Comparison of ENCODE assay signal across 21 cellular contexts in genomic region chr7:16061630-16062029, GRCh38.
A peak's percentile ranks its signal among the peaks of the same experiment; 100 is the strongest.
DNase-seq lines count a peak whose midpoint lies in the region; ATAC-seq and TF ChIP-seq lines count a peak whose summit lies in the region.
"Had no signal": no experiment of that assay in that cellular context is flagged by ENCODE, and none has a peak within 500 bp of the region (broad histone marks: within the 10 kb centered on the region; RNA-seq: fewer than 3 reads in every experiment).

No MANE protein-coding gene starts in this region.

- H2BK120ac ChIP-seq in mesenchymal stem cell (ENCODE audit: low read depth, low read length), result no peak overlapping the region

- H2AFZ ChIP-seq in mesenchymal stem cell (ENCODE audit: low read depth, low read length), result no peak overlapping the region
- H2AFZ ChIP-seq: GM23338 had no signal

- peak overlapping the region; percentile 53 for H3K27ac Mint-ChIP-seq in T-helper 17 cell
- no peak overlapping the region for H3K27ac Mint-ChIP-seq in stimulated activated effector memory CD8-positive, alpha-beta T cell treated with anti-CD3 and anti-CD28 coated beads, Interleukin-12 subunit alpha, Interleukin-12 subunit beta, amount 100 ng/mL, for 72 hours
- H3K27ac Mint-ChIP-seq: activated CD4-positive, alpha-beta T cell treated with anti-CD3 and anti-CD28 coated beads, Interleukin-2, amount 10 ng/mL, durations not matched to agents 24 days and 14 days; CD14-positive monocyte; GM23338; progenitor cell of endocrine pancreas; T-cell had no signal

- H3K14ac ChIP-seq in mesenchymal stem cell (ENCODE audit: low read length in 2 of 2), result no peak overlapping the region

- H3K36me3 ChIP-seq in heart right ventricle (no peaks in the 10 kb centered on the region), mesenchymal stem cell (ENCODE audit: control insufficient read depth in 1 of 2, insufficient read depth in 2 of 2, low read depth in 1 of 2, low read length in 2 of 2) (no peaks in the 10 kb centered on the region), tibial nerve (no peaks in the 10 kb centered on the region)
- H3K36me3 ChIP-seq: spleen had no signal

- H3K4me3 ChIP-seq in heart right ventricle (peak overlapping the region in 1 of 10 donors; percentile 16), mesenchymal stem cell (ENCODE audit: insufficient read depth in 1 of 2, low read depth in 1 of 2, low read length in 2 of 2) (no peak overlapping the region), tibial nerve (no peak overlapping the region)
- H3K4me3 ChIP-seq: dorsolateral prefrontal cortex, GM23338, spleen had no signal

- H2BK12ac ChIP-seq in mesenchymal stem cell (ENCODE audit: low read length in 2 of 2), result peak overlapping the region in 1 of 2 experiments; percentile 88

- no peaks in the 10 kb centered on the region for H3K27me3 Mint-ChIP-seq in T-helper 17 cell
- H3K27me3 Mint-ChIP-seq: activated CD4-positive, alpha-beta T cell treated with anti-CD3 and anti-CD28 coated beads, Interleukin-2, amount 10 ng/mL, durations not matched to agents 24 days and 14 days; progenitor cell of endocrine pancreas had no signal

- H4K91ac ChIP-seq in mesenchymal stem cell (ENCODE audit: low read length), result no peak overlapping the region

- H3K27ac ChIP-seq in heart right ventricle (peak overlapping the region; percentile 18 to 89 (median 79)), mesenchymal stem cell (ENCODE audit: low read length, poor library complexity, severe bottlenecking) (no peak overlapping the region), tibial nerve (peak overlapping the region in 3 of 4 donors; percentile 50 to 86 (median 63))
- H3K27ac ChIP-seq: dorsolateral prefrontal cortex had no signal

- H3K27me3 ChIP-seq in heart right ventricle (no peaks in the 10 kb centered on the region), mesenchymal stem cell (ENCODE audit: control insufficient read depth in 1 of 2, insufficient read depth in 1 of 2, low read length in 2 of 2) (no peaks in the 10 kb centered on the region), tibial nerve (no peaks in the 10 kb centered on the region)
- H3K27me3 ChIP-seq: dorsolateral prefrontal cortex, spleen had no signal

- H3K4ac ChIP-seq in mesenchymal stem cell (ENCODE audit: low read depth in 1 of 2, low read length in 2 of 2), result no peak overlapping the region

- H3K4me1 ChIP-seq in heart right ventricle (peaks cover 0 to 63% (median 50%) of the 10 kb centered on the region in 9 donors), mesenchymal stem cell (ENCODE audit: control insufficient read depth, insufficient read depth, low read depth, low read length) (peaks cover 2% of the 10 kb centered on the region), tibial nerve (peaks cover 0 to 35% (median 9%) of the 10 kb centered on the region in 4 donors)

- peak overlapping the region; percentile 10 for H3K9ac ChIP-seq in mesenchymal stem cell (ENCODE audit: low read length)

- DNase-seq in heart right ventricle, result no peak
- no peak for DNase-seq in cardiac septum (ENCODE audit: low spot score)
- no peak for DNase-seq in T-helper 17 cell
- no peak for DNase-seq in mesenchymal stem cell
- no peak for DNase-seq in tibial nerve (ENCODE audit: low spot score in 2 of 2)
- no peak for DNase-seq in UCSD-AML1 (lab: John Stamatoyannopoulos, UW; ENCODE audit: unreplicated experiment)
- DNase-seq in stimulated activated effector memory CD8-positive, alpha-beta T cell treated with anti-CD3 and anti-CD28 coated beads, Interleukin-12 subunit alpha, Interleukin-12 subunit beta, amount 100 ng/mL, for 72 hours (ENCODE audit: low spot score in 2 of 2), result no peak
- DNase-seq: activated CD4-positive, alpha-beta T cell treated with anti-CD3 and anti-CD28 coated beads, Interleukin-2, amount 10 ng/mL, durations not matched to agents 24 days and 14 days; activated effector memory CD4-positive, alpha-beta T cell treated with Interleukin-2 at 50 U/mL for 16 hours; dorsolateral prefrontal cortex; erythroblast; midbrain; NCI-H2171 treated with DMSO at 0.1 percent for 48 hours; NCI-H526 treated with DMSO at 0.1 percent for 48 hours; spleen; T-cell had no signal

- ATAC-seq in heart right ventricle, result no peak
- ATAC-seq in T-helper 17 cell, result peak; percentile 55
- ATAC-seq in HG03280 (IDR thresholded peaks at IDR 0.05; ENCODE audit: unreplicated experiment), result no peak
- ATAC-seq in stimulated activated effector memory CD8-positive, alpha-beta T cell treated with anti-CD3 and anti-CD28 coated beads, Interleukin-12 subunit alpha, Interleukin-12 subunit beta, amount 100 ng/mL, for 72 hours, result no peak
- ATAC-seq: GM23338 had no signal

- no peak for TF ChIP-seq CTCF in heart right ventricle (IDR thresholded peaks at IDR 0.05)
- no peak for TF ChIP-seq CTCF in tibial nerve (IDR thresholded peaks at IDR 0.05)

- intact Hi-C loops in heart right ventricle (cut with DNase I), result loop anchor here in 7 of 10 donors (2.0 to 10.0 kb wide), 8 partner anchors 167 to 507 kb away; partner anchors contain the start of gene MEOX2 (in 4 of the 7)
- intact Hi-C loops in cardiac septum (cut with DNase I), result loop anchor here (5.0 kb wide), 1 partner anchor 229 kb away; no protein-coding TSS in a partner anchor

- H2AK5ac ChIP-seq in mesenchymal stem cell (ENCODE audit: low read length, severe bottlenecking), result peak overlapping the region; percentile 77

- 54 to 81% methylated on average over 1 of the region's 1 CpG for WGBS in heart right ventricle, 2 donors
- 86% methylated on average over 1 of the region's 1 CpG for WGBS in mesenchymal stem cell
- WGBS in tibial nerve, 2 donors, result 72 to 82% methylated on average over 1 of the region's 1 CpG

- no peaks in the 10 kb centered on the region for H3K9me3 ChIP-seq in heart right ventricle
- H3K9me3 ChIP-seq in T-helper 17 cell (ENCODE audit: control insufficient read depth, low read length, poor library complexity, severe bottlenecking), result no peaks in the 10 kb centered on the region
- no peaks in the 10 kb centered on the region for H3K9me3 ChIP-seq in mesenchymal stem cell (ENCODE audit: control insufficient read depth, low read length)
- no peaks in the 10 kb centered on the region for H3K9me3 ChIP-seq in tibial nerve
- H3K9me3 ChIP-seq: spleen had no signal

- no peak for TF ChIP-seq EP300 in tibial nerve (IDR thresholded peaks at IDR 0.05)

- H3K36me3 Mint-ChIP-seq in T-helper 17 cell (ENCODE audit: low read depth), result no peaks in the 10 kb centered on the region
- no peaks in the 10 kb centered on the region for H3K36me3 Mint-ChIP-seq in stimulated activated effector memory CD8-positive, alpha-beta T cell treated with anti-CD3 and anti-CD28 coated beads, Interleukin-12 subunit alpha, Interleukin-12 subunit beta, amount 100 ng/mL, for 72 hours
- H3K36me3 Mint-ChIP-seq: CD14-positive monocyte, T-cell had no signal

- no peak overlapping the region for H3K4me2 ChIP-seq in mesenchymal stem cell (ENCODE audit: low read length, poor library complexity, severe bottlenecking)
- H3K4me2 ChIP-seq: GM23338 had no signal

- H3K9me3 Mint-ChIP-seq in stimulated activated effector memory CD8-positive, alpha-beta T cell treated with anti-CD3 and anti-CD28 coated beads, Interleukin-12 subunit alpha, Interleukin-12 subunit beta, amount 100 ng/mL, for 72 hours, result no peaks in the 10 kb centered on the region
- H3K9me3 Mint-ChIP-seq: activated CD4-positive, alpha-beta T cell treated with anti-CD3 and anti-CD28 coated beads, Interleukin-2, amount 10 ng/mL, durations not matched to agents 24 days and 14 days; CD14-positive monocyte; GM23338; neural crest cell; T-cell had no signal

- peaks cover 10% of the 10 kb centered on the region for H3K4me1 Mint-ChIP-seq in T-helper 17 cell
- peaks cover 10% of the 10 kb centered on the region for H3K4me1 Mint-ChIP-seq in stimulated activated effector memory CD8-positive, alpha-beta T cell treated with anti-CD3 and anti-CD28 coated beads, Interleukin-12 subunit alpha, Interleukin-12 subunit beta, amount 100 ng/mL, for 72 hours
- H3K4me1 Mint-ChIP-seq: activated CD4-positive, alpha-beta T cell treated with anti-CD3 and anti-CD28 coated beads, Interleukin-2, amount 10 ng/mL, durations not matched to agents 24 days and 14 days had no signal

- no peak overlapping the region for H3K18ac ChIP-seq in mesenchymal stem cell (ENCODE audit: low read depth in 1 of 2, low read length in 2 of 2)

- H3K79me1 ChIP-seq in mesenchymal stem cell (replicated peaks; ENCODE audit: low read length, poor library complexity, severe bottlenecking), result no peaks in the 10 kb centered on the region

- peak overlapping the region; percentile 30 for H4K8ac ChIP-seq in mesenchymal stem cell (ENCODE audit: low read length)

- H3K4me3 Mint-ChIP-seq in T-helper 17 cell, result peak overlapping the region; percentile 10
- H3K4me3 Mint-ChIP-seq in stimulated activated effector memory CD8-positive, alpha-beta T cell treated with anti-CD3 and anti-CD28 coated beads, Interleukin-12 subunit alpha, Interleukin-12 subunit beta, amount 100 ng/mL, for 72 hours, result no peak overlapping the region
- H3K4me3 Mint-ChIP-seq: activated CD4-positive, alpha-beta T cell treated with anti-CD3 and anti-CD28 coated beads, Interleukin-2, amount 10 ng/mL, durations not matched to agents 24 days and 14 days; CD14-positive monocyte; GM23338; neural crest cell; T-cell had no signal

- no peak overlapping the region for H3K23ac ChIP-seq in mesenchymal stem cell (ENCODE audit: low read length in 2 of 2)

- H2BK5ac ChIP-seq in mesenchymal stem cell (ENCODE audit: low read depth, low read length, poor library complexity, severe bottlenecking), result no peak overlapping the region

- TF ChIP-seq POLR2A in tibial nerve (IDR thresholded peaks at IDR 0.05), result no peak

- no peak overlapping the region for H2BK15ac ChIP-seq in mesenchymal stem cell (ENCODE audit: low read depth, poor library complexity, severe bottlenecking)
